18 cellular contexts compared by ENCODE assay signal in the genomic region with DNA sequence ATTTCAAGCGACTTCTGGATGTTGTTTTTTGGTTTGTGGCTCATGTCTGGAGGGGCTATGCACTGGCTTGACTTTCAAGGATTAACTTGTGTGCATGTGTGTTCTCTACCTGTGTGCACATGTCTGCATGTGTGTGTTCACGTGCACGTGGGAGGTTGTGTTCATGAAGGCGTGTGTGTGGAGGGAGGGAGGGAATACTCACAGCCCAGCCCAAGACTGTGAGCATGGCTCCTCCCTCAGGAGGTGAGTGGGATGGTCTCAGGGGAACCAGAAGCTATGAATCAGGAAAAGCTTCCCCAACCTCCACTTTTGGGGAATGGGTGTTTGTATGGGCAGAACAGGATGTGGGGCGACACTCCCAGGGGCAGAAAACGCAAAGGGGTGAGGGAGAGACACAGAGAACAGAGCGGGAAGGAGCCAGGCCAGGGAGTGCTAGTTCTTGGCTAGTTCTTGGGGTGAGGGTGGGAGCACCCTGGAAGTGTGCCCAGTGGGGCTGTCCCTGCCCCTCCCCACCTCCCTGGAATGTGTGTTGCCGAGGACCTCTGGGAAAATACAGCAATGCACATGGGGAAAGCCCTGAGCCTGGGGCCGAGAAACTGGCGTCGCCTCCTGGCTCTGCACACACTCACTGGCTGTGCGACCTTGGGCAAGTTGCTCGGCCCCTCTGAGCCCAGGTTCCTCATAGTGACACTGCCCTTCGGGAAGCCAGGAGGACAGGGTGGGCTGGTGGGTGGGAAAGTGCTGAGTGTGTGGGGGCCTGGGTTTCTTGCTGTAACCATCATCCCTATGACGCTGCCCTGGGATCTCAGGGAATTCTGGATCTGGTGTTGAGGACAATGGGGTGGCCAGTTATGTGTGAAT. TPM values are rescaled to one million over a fixed set of nuclear protein-coding genes. Genes with fewer than 3 reads are reported as not detected.
DNase-seq lines count a peak whose midpoint lies in the region; ATAC-seq and TF ChIP-seq lines count a peak whose summit lies in the region.
"Had no signal": no experiment of that assay in that cellular context is flagged by ENCODE, and none has a peak within 500 bp of the region (broad histone marks: within the 10 kb centered on the region; RNA-seq: fewer than 3 reads in every experiment).

No MANE protein-coding gene starts in this region.

- no peak overlapping the region for H3K4me3 Mint-ChIP-seq in stimulated activated naive CD8-positive, alpha-beta T cell treated with anti-CD3 and anti-CD28 coated beads, Interleukin-15, amount 100 ng/mL, for 72 hours
- H3K4me3 Mint-ChIP-seq: activated naive CD4-positive, alpha-beta T cell treated with anti-CD3 and anti-CD28 coated beads, Interleukin-2, amount 50 U/mL, for 24 hours had no signal

- no peak for TF ChIP-seq CTCF in epithelial cell of esophagus (IDR thresholded peaks at IDR 0.05; ENCODE audit: insufficient read depth, low read depth, low read length, missing control alignments)

- no peak for DNase-seq in stimulated activated naive CD8-positive, alpha-beta T cell treated with anti-CD3 and anti-CD28 coated beads, Interleukin-15, amount 100 ng/mL, for 72 hours
- no peak for DNase-seq in stimulated activated naive CD8-positive, alpha-beta T cell treated with anti-CD3 and anti-CD28 coated beads, Interleukin-15, Interleukin-2, amounts not matched to agents 100 U/mL and 50 U/mL, for 24 hours
- DNase-seq in NCI-H69 (lab: John Stamatoyannopoulos, UW) = peak; percentile 75
- peak; percentile 18 for DNase-seq in epithelial cell of esophagus (ENCODE audit: low read depth)
- DNase-seq in SW 1271 (lab: John Stamatoyannopoulos, UW) = no peak
- DNase-seq in cerebellum (ENCODE audit: low spot score) = no peak
- DNase-seq in G401 (ENCODE audit: low spot score) = no peak
- DNase-seq: activated CD8-positive, alpha-beta memory T cell treated with anti-CD3 and anti-CD28 coated beads, Interleukin-2, amount 50 U/mL, for 48 hours; heart right ventricle; NCI-H446 treated with DMSO at 0.1 percent for 48 hours; substantia nigra; T-helper 1 cell had no signal

- ATAC-seq in stimulated activated naive CD8-positive, alpha-beta T cell treated with anti-CD3 and anti-CD28 coated beads, Interleukin-15, amount 100 ng/mL, for 72 hours = peak; percentile 33
- ATAC-seq in stimulated activated naive CD8-positive, alpha-beta T cell treated with anti-CD3 and anti-CD28 coated beads, Interleukin-15, Interleukin-2, amounts not matched to agents 100 U/mL and 50 U/mL, for 24 hours = no peak
- no peak for ATAC-seq in GM18520 (IDR thresholded peaks at IDR 0.05; ENCODE audit: unreplicated experiment)

- H3K9me3 Mint-ChIP-seq in stimulated activated naive CD8-positive, alpha-beta T cell treated with anti-CD3 and anti-CD28 coated beads, Interleukin-15, amount 100 ng/mL, for 72 hours = no peaks in the 10 kb centered on the region
- H3K9me3 Mint-ChIP-seq: activated naive CD4-positive, alpha-beta T cell treated with anti-CD3 and anti-CD28 coated beads, Interleukin-2, amount 50 U/mL, for 24 hours had no signal

- no peak overlapping the region for H3K4me3 ChIP-seq in epithelial cell of esophagus (ENCODE audit: low read length)
- H3K4me3 ChIP-seq: BLaER1, cardiac muscle cell, heart right ventricle, PC-9 had no signal

- in situ Hi-C loops in G401 (cut with HindIII; ENCODE audit: low sequenced_read_pairs) = loop anchor here (25.0 kb wide), 1 partner anchor 210 kb away; no protein-coding TSS in a partner anchor

- H3K4me1 Mint-ChIP-seq in stimulated activated naive CD8-positive, alpha-beta T cell treated with anti-CD3 and anti-CD28 coated beads, Interleukin-15, amount 100 ng/mL, for 72 hours = no peaks in the 10 kb centered on the region
- H3K4me1 Mint-ChIP-seq: activated naive CD4-positive, alpha-beta T cell treated with anti-CD3 and anti-CD28 coated beads, Interleukin-2, amount 50 U/mL, for 24 hours had no signal

- no peak overlapping the region for H3K27ac Mint-ChIP-seq in stimulated activated naive CD8-positive, alpha-beta T cell treated with anti-CD3 and anti-CD28 coated beads, Interleukin-15, amount 100 ng/mL, for 72 hours
- H3K27ac Mint-ChIP-seq: activated naive CD4-positive, alpha-beta T cell treated with anti-CD3 and anti-CD28 coated beads, Interleukin-2, amount 50 U/mL, for 24 hours had no signal

- H3K27me3 Mint-ChIP-seq in stimulated activated naive CD8-positive, alpha-beta T cell treated with anti-CD3 and anti-CD28 coated beads, Interleukin-15, amount 100 ng/mL, for 72 hours = peaks cover 96% of the 10 kb centered on the region

RNA-seq across cellular contexts. Expression of a gene that starts 16.9 kb away (rescaled TPM):
- 4.4 TPM for total RNA-seq in cerebellum
- total RNA-seq in G401 (2014; rRNA removed; shearing (Covaris generic)) = 34.2 and 44.2 TPM in 2 replicates
- total RNA-seq: PC-9, posterior vena cava had no signal

Comparison
In these comparisons a context has a peak if more than half of its experiments do, and no peak if none do; other contexts are left out.
1. DNase-seq: peak in NCI-H69 (single experiment) and epithelial cell of esophagus (single experiment); none in stimulated activated naive CD8-positive, alpha-beta T cell treated with anti-CD3 and anti-CD28 coated beads, Interleukin-15, amount 100 ng/mL, for 72 hours (0 of 2), stimulated activated naive CD8-positive, alpha-beta T cell treated with anti-CD3 and anti-CD28 coated beads, Interleukin-15, Interleukin-2, amounts not matched to agents 100 U/mL and 50 U/mL, for 24 hours (single experiment), SW 1271 (0 of 2), cerebellum (single experiment) and G401 (single experiment).